Comparison of ENCODE assay signal across 14 cellular contexts in the genomic region with DNA sequence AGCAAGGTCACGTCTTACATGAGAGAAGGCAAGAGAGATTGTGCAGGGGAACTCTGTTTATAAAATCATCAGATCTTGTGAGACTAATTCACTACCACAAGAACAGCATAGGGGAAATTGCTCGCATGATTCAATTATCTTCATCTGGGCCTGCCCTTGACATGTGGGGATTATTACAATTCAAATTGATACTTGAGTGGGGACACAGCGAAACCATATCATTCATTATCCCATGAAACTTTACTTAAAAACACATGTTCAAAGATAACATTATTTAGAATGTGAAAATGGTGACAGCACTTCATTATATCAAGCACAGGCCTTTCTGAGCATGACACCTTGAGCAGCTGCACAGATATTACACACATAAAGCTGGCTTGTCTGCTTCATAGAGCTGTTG.
A peak's percentile ranks its signal among the peaks of the same experiment; 100 is the strongest.
DNase-seq lines count a peak whose midpoint lies in the region; ATAC-seq, FAIRE-seq and TF ChIP-seq lines count a peak whose summit lies in the region.
"Had no signal": no experiment of that assay in that cellular context is flagged by ENCODE, and none has a peak within 500 bp of the region (broad histone marks: within the 10 kb centered on the region; RNA-seq: fewer than 3 reads in every experiment).

No MANE protein-coding gene starts in this region.

- H3K27me3 ChIP-seq in BE2C (no peaks in the 10 kb centered on the region), GM12878 (replicated peaks in 1 of 2; ENCODE audit: control insufficient read depth in 2 of 2, insufficient read depth in 2 of 2, low read length in 1 of 2) (no peaks in the 10 kb centered on the region)
- H3K27me3 ChIP-seq: BLaER1 treated with 17β-estradiol and CSF1 and Interleukin-3, amounts not matched to agents 10 nM and 100 nM had no signal

- H3K9me3 ChIP-seq in BE2C (no peaks in the 10 kb centered on the region), GM12878 (replicated peaks; ENCODE audit: control insufficient read depth, insufficient read depth, low read length) (no peaks in the 10 kb centered on the region)
- H3K9me3 ChIP-seq: BLaER1 treated with 17β-estradiol and CSF1 and Interleukin-3, amounts not matched to agents 10 nM and 100 nM; HAP-1 had no signal

- no peaks in the 10 kb centered on the region for H4K20me1 ChIP-seq in GM12878 (ENCODE audit: control insufficient read depth, insufficient read depth)
- H4K20me1 ChIP-seq: BLaER1 treated with 17β-estradiol and CSF1 and Interleukin-3, amounts not matched to agents 10 nM and 100 nM had no signal

- SMC1A ChIA-PET in GM12878 (lab: Charles Lee; ENCODE audit: uncharacterized antibody, unreplicated experiment) = no interaction called here

- no peak for TF ChIP-seq POLR2A in GM12878 (IDR thresholded peaks at IDR 0.05; ENCODE audit: low read depth, low read length)

- H3K4me2 ChIP-seq in GM12878 (ENCODE audit: control insufficient read depth, insufficient read depth) = no peak overlapping the region
- H3K4me2 ChIP-seq: BLaER1 treated with 17β-estradiol and CSF1 and Interleukin-3, amounts not matched to agents 10 nM and 100 nM had no signal

- RAD21 ChIA-PET in GM12878 (lab: Charles Lee; ENCODE audit: unreplicated experiment) = no interaction called here

- CTCF ChIA-PET in GM12878 (lab: Yijun Ruan, JAX) = interaction anchor here (1.1 kb wide), 1 partner anchor 30 kb away, joined by 3 read pairs; no protein-coding TSS in a partner anchor

- BruUV-seq in GM12878 (replicated peaks; lab: Mats Ljungman, UMichigan) = no TSS peak

- no peak overlapping the region for H2AFZ ChIP-seq in GM12878 (ENCODE audit: control insufficient read depth, low read depth, low read length)

- H3K36me3 ChIP-seq in BE2C (no peaks in the 10 kb centered on the region), GM12878 (ENCODE audit: control insufficient read depth in 2 of 2, insufficient read depth in 2 of 2, low read length in 1 of 2) (no peaks in the 10 kb centered on the region)
- H3K36me3 ChIP-seq: BLaER1 treated with 17β-estradiol and CSF1 and Interleukin-3, amounts not matched to agents 10 nM and 100 nM; HAP-1 had no signal

- TF ChIP-seq EP300 in GM12878 (IDR thresholded peaks at IDR 0.05; ENCODE audit: borderline replicate concordance in 1 of 2, control insufficient read depth in 1 of 2, low read depth in 2 of 2, low read length in 2 of 2) = no peak

- no peak overlapping the region for H3K9ac ChIP-seq in GM12878 (ENCODE audit: control insufficient read depth, insufficient read depth, low read length)
- H3K9ac ChIP-seq: BLaER1 treated with 17β-estradiol and CSF1 and Interleukin-3, amounts not matched to agents 10 nM and 100 nM had no signal

- no peaks in the 10 kb centered on the region for H3K79me2 ChIP-seq in GM12878 (ENCODE audit: control insufficient read depth, insufficient read depth, low read length)

- intact Hi-C loops in GM12878 (cut with micrococcal nuclease; ENCODE audit: unreplicated experiment) = no loop called here

- POLR2A ChIA-PET in GM12878 (lab: Charles Lee) = no interaction called here

- in situ Hi-C loops in GM12878 (cut with MboI) = no loop called here

- H3K4me1 ChIP-seq in BE2C (peaks cover 4% of the 10 kb centered on the region; the same call in 1 of the 2 replicates), GM12878 (ENCODE audit: control insufficient read depth, insufficient read depth, low read length) (no peaks in the 10 kb centered on the region)

- no peak overlapping the region for H3K4me3 ChIP-seq in BE2C (ENCODE audit: low read depth, low read length)
- no peak overlapping the region for H3K4me3 ChIP-seq in GM12878
- H3K4me3 ChIP-seq: BLaER1 treated with 17β-estradiol and CSF1 and Interleukin-3, amounts not matched to agents 10 nM and 100 nM; HAP-1 had no signal

- TF ChIP-seq RAD21 in GM12878 (IDR thresholded peaks at IDR 0.05; ENCODE audit: insufficient read depth, low read depth, low read length) = no peak

- FAIRE-seq in GM12878 (lab: Jason Lieb, UNC) = no peak
- FAIRE-seq: A204.1 had no signal

- DNase-seq in BE2C (peak; percentile 31), GM12878 (ENCODE audit: low read depth, low spot score) (no peak), retina (peak; percentile 52), AG08395 (ENCODE audit: low spot score) (no peak), OCI-M2 (lab: John Stamatoyannopoulos, UW; ENCODE audit: unreplicated experiment) (no peak)
- no peak for DNase-seq in activated naive CD4-positive, alpha-beta T cell treated with Interleukin-2 at 50 U/mL for 16 hours
- DNase-seq: Calu3; CD8-positive, alpha-beta T cell; DMS79 treated with DMSO at 0.1 percent for 48 hours; GF-D8 had no signal

- 30% methylated on average over 3 of the region's 3 CpGs for WGBS in GM12878 (ENCODE audit: insufficient coverage, insufficient replicate concordance, low lambda C conversion rate, missing lambda C conversion rate)

- ATAC-seq in HG03432 (IDR thresholded peaks at IDR 0.05; ENCODE audit: unreplicated experiment) (peak; percentile 37), GM12878 (peak; percentile 35; the same call in 2 of the 3 replicates)
- ATAC-seq: CD8-positive, alpha-beta T cell had no signal

- no peak overlapping the region for H3K27ac ChIP-seq in GM12878 (ENCODE audit: control insufficient read depth, insufficient read depth)
- H3K27ac ChIP-seq: BLaER1 treated with 17β-estradiol and CSF1 and Interleukin-3, amounts not matched to agents 10 nM and 100 nM had no signal

- TF ChIP-seq CTCF in BE2C (IDR thresholded peaks at IDR 0.05; ENCODE audit: low read depth, low read length) (no peak), GM12878 (IDR thresholded peaks at IDR 0.05 in 2 of 3, conservative IDR thresholded peaks at IDR 0.05 in 1 of 3; ENCODE audit: control insufficient read depth in 2 of 3, extremely low read depth in 1 of 3, insufficient read depth in 1 of 3, low read depth in 3 of 3, low read length in 3 of 3) (no peak)

TF ChIP-seq in GM12878, 131 proteins besides CTCF, POLR2A, EP300 and RAD21:
- TF ChIP-seq FOS (IDR thresholded peaks at IDR 0.05; ENCODE audit: borderline replicate concordance, extremely low read depth, insufficient read length) (no peak), HDGF (IDR thresholded peaks at IDR 0.05) (no peak), MYB (IDR thresholded peaks at IDR 0.05; ENCODE audit: borderline replicate concordance, low read depth, low read length) (no peak), SMC3 (IDR thresholded peaks at IDR 0.05; ENCODE audit: borderline replicate concordance, low read length) (no peak), RB1 (IDR thresholded peaks at IDR 0.05; ENCODE audit: borderline replicate concordance) (no peak), NR2C1 (IDR thresholded peaks at IDR 0.05) (no peak)
- TF ChIP-seq, protein P1, sequence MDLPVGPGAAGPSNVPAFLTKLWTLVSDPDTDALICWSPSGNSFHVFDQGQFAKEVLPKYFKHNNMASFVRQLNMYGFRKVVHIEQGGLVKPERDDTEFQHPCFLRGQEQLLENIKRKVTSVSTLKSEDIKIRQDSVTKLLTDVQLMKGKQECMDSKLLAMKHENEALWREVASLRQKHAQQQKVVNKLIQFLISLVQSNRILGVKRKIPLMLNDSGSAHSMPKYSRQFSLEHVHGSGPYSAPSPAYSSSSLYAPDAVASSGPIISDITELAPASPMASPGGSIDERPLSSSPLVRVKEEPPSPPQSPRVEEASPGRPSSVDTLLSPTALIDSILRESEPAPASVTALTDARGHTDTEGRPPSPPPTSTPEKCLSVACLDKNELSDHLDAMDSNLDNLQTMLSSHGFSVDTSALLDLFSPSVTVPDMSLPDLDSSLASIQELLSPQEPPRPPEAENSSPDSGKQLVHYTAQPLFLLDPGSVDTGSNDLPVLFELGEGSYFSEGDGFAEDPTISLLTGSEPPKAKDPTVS (IDR thresholded peaks at IDR 0.05; ENCODE audit: low read depth, low read length) = no peak
- TF ChIP-seq, protein P2, sequence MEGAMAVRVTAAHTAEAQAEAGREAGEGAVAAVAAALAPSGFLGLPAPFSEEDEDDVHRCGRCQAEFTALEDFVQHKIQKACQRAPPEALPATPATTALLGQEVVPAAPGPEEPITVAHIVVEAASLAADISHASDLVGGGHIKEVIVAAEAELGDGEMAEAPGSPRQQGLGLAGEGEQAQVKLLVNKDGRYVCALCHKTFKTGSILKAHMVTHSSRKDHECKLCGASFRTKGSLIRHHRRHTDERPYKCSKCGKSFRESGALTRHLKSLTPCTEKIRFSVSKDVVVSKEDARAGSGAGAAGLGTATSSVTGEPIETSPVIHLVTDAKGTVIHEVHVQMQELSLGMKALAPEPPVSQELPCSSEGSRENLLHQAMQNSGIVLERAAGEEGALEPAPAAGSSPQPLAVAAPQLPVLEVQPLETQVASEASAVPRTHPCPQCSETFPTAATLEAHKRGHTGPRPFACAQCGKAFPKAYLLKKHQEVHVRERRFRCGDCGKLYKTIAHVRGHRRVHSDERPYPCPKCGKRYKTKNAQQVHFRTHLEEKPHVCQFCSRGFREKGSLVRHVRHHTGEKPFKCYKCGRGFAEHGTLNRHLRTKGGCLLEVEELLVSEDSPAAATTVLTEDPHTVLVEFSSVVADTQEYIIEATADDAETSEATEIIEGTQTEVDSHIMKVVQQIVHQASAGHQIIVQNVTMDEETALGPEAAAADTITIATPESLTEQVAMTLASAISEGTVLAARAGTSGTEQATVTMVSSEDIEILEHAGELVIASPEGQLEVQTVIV (IDR thresholded peaks at IDR 0.05; ENCODE audit: borderline replicate concordance, partially characterized antibody) = no peak

Comparison
In these comparisons a context has a peak if more than half of its experiments do, and no peak if none do; other contexts are left out.
1. DNase-seq: peak in BE2C (single experiment) and retina (single experiment); none in GM12878 (single experiment), activated naive CD4-positive, alpha-beta T cell treated with Interleukin-2 at 50 U/mL for 16 hours (single experiment), AG08395 (single experiment) and OCI-M2 (single experiment).